ENCODE assay signal across 12 cellular contexts in genomic region chr7:116028808-116029207, GRCh38.
DNase-seq lines count a peak whose midpoint lies in the region; ATAC-seq and TF ChIP-seq lines count a peak whose summit lies in the region.
"Had no signal": no experiment of that assay in that cellular context is flagged by ENCODE, and none has a peak within 500 bp of the region (broad histone marks: within the 10 kb centered on the region; RNA-seq: fewer than 3 reads in every experiment).

No MANE protein-coding gene starts in this region.

- peaks cover 0 to 12% (median 0%) of the 10 kb centered on the region in 11 experiments; a peak in 4 of 22 replicates for H3K9me3 ChIP-seq in BLaER1 treated with 17β-estradiol and CSF1 and Interleukin-3, amounts not matched to agents 10 nM and 100 nM (replicated peaks in 1 of 11)

- peak overlapping the region in 3 of 11 experiments; percentile 44 to 69 (median 64); a peak in 3 of 22 replicates for H3K9ac ChIP-seq in BLaER1 treated with 17β-estradiol and CSF1 and Interleukin-3, amounts not matched to agents 10 nM and 100 nM

- no peaks in the 10 kb centered on the region for H3K27me3 ChIP-seq in BLaER1 treated with 17β-estradiol and CSF1 and Interleukin-3, amounts not matched to agents 10 nM and 100 nM

- TF ChIP-seq POLR2A in erythroblast (IDR thresholded peaks at IDR 0.05; ENCODE audit: low read length), result no peak

- H3K36me3 ChIP-seq in BLaER1 treated with 17β-estradiol and CSF1 and Interleukin-3, amounts not matched to agents 10 nM and 100 nM, result no peaks in the 10 kb centered on the region

- peak overlapping the region in 4 of 10 experiments; percentile 48 to 58 (median 56); a peak in 7 of 20 replicates for H3K4me3 ChIP-seq in BLaER1 treated with 17β-estradiol and CSF1 and Interleukin-3, amounts not matched to agents 10 nM and 100 nM
- H3K4me3 ChIP-seq: lung had no signal

- peak overlapping the region in 5 of 11 experiments; percentile 32 to 98 (median 89); a peak in 9 of 22 replicates for H3K4me2 ChIP-seq in BLaER1 treated with 17β-estradiol and CSF1 and Interleukin-3, amounts not matched to agents 10 nM and 100 nM

- no peaks in the 10 kb centered on the region for H4K20me1 ChIP-seq in BLaER1 treated with 17β-estradiol and CSF1 and Interleukin-3, amounts not matched to agents 10 nM and 100 nM

- DNase-seq in KG1 (lab: John Stamatoyannopoulos, UW) (peak; percentile 21), erythroblast (lab: John Stamatoyannopoulos, UW) (no peak), NCI-H1694 (lab: John Stamatoyannopoulos, UW) (no peak), RKO (ENCODE audit: low spot score) (no peak)
- DNase-seq in effector CD8-positive, alpha-beta T cell (lab: John Stamatoyannopoulos, UW), result no peak
- DNase-seq: activated CD8-positive, alpha-beta memory T cell treated with anti-CD3 and anti-CD28 coated beads, Interleukin-2, amount 50 U/mL, for 48 hours; NCI-H226; stimulated activated naive CD4-positive, alpha-beta T cell had no signal

- H3K27ac ChIP-seq in BLaER1 treated with 17β-estradiol and CSF1 and Interleukin-3, amounts not matched to agents 10 nM and 100 nM, result peak overlapping the region in 7 of 11 experiments; percentile 19 to 76 (median 59); a peak in 11 of 22 replicates

- ATAC-seq in GM19397 (IDR thresholded peaks at IDR 0.05; ENCODE audit: unreplicated experiment), result peak; percentile 57
- ATAC-seq in HG02885 (IDR thresholded peaks at IDR 0.05; ENCODE audit: poor library complexity, unreplicated experiment), result peak; percentile 86

- H3K4me1 ChIP-seq in BLaER1 treated with 17β-estradiol and CSF1 and Interleukin-3, amounts not matched to agents 10 nM and 100 nM, result peaks cover 0 to 68% (median 34%) of the 10 kb centered on the region in 10 experiments; a peak in 15 of 20 replicates
